ENCODE assay signal across 21 cellular contexts in the genomic region with DNA sequence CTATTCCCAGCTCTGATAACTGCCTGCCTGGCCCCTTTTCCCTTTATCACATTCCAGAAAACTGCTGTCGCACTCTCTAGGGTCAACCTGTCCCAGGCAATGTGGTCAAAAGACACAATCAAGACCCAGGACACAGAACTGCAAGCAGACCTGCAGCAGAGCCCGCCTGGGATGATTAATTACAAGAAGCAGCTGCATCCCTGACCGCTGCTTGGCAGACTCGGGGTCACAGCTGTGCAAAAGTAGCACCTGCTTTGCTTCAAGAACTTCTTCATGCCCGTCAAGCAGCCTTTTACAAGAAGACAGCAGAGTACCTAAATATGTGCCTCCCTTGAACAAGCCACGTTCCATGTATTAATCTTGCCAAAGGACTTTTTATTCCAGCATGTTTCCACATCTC.
"Had no signal": no experiment of that assay in that cellular context is flagged by ENCODE, and none has a peak within 500 bp of the region (broad histone marks: within the 10 kb centered on the region; RNA-seq: fewer than 3 reads in every experiment).

No MANE protein-coding gene starts in this region.

- DNase-seq: activated CD4-positive, alpha-beta T cell treated with anti-CD3 and anti-CD28 coated beads for 48 hours; activated CD4-positive, alpha-beta T cell treated with anti-CD3 and anti-CD28 coated beads, Interleukin-2, amount 50 U/mL, for 4 hours; activated CD4-positive, CD25-positive, alpha-beta regulatory T cell treated with anti-CD3 and anti-CD28 coated beads, Interleukin-2, amount 50 U/mL, for 72 hours; activated CD8-positive, alpha-beta memory T cell treated with anti-CD3 and anti-CD28 coated beads, Interleukin-2, amount 50 U/mL, for 48 hours; activated CD8-positive, alpha-beta T cell treated with anti-CD3 and anti-CD28 coated beads, Interleukin-2, amount 10 ng/mL, durations not matched to agents 7 days and 5 days; activated effector memory CD4-positive, alpha-beta T cell treated with Interleukin-2 at 50 U/mL for 16 hours; activated naive CD4-positive, alpha-beta T cell; activated T-cell treated with anti-CD3 and anti-CD28 coated beads, Interleukin-2, amount 50 U/mL, for 1 hour; aorta; caudate nucleus; colonic mucosa; Karpas-422; NCI-H1048; NCI-H1694; NCI-H2029; NCI-H2107; NCI-H226; SIG-M5 had no signal

- H3K4me1 ChIP-seq: breast epithelium, colonic mucosa had no signal

- H3K9me3 ChIP-seq: breast epithelium, colonic mucosa had no signal

- H3K27ac ChIP-seq: breast epithelium, colonic mucosa had no signal

- H3K4me3 ChIP-seq: breast epithelium, colonic mucosa, K562 had no signal

- ATAC-seq: activated CD8-positive, alpha-beta T cell treated with anti-CD3 and anti-CD28 coated beads, Interleukin-2, amount 10 ng/mL, durations not matched to agents 7 days and 5 days; K562; WTC11 had no signal

- H3K36me3 ChIP-seq: breast epithelium, colonic mucosa had no signal

- H3K27me3 ChIP-seq: colonic mucosa had no signal
